Comparison of ENCODE assay signal across 8 cellular contexts in the genomic region with DNA sequence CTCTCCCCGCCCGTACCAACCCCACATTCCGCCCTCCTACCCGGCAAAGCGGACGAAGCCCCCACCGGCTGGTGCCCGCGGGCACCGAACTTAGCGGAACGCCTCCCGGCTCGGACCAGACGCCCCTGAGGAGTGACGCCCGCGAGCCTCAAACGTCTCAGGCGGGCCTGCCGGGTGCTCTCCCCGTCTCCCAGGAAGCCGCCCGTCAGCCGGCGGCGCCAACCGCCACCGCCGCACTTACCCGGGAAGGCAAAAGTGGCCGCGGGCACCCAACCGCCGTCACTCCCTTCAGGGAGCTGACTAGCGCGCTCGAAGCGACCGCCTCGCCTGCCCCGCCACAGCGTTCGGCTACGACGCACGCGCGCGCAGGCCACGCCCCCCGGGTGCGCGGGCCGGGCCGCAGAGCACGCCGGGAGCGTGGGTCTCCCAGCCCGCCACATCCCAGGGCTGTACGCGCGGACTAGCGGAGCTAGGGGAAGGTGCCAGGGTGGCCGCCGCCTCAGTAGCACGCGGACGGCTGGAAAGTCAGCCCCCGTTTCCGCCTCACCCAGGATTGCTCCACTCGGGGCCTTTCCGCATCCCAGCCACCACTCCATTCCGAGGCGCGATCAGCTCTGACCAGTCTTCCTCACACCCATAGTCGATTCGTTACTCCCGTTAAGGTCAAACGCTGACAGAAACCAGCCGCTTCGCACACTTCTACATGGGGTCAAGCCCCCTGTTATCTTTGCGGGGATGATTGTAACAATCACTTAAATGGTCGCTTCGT. TPM values are rescaled to one million over a fixed set of nuclear protein-coding genes. Genes with fewer than 3 reads are reported as not detected.
DNase-seq lines count a peak whose midpoint lies in the region; ATAC-seq and TF ChIP-seq lines count a peak whose summit lies in the region.

A gene (minus strand): TSS at position 346 of the 769 bp plus-strand sequence. CDS start 3,760 bp downstream, outside the sequence.

- H3K27me3 ChIP-seq in HL-60 (ENCODE audit: insufficient read depth, poor library complexity, severe bottlenecking) (no peaks in the 10 kb centered on the region), NT2/D1 (ENCODE audit: insufficient read depth, insufficient read length) (peaks cover 4% of the 10 kb centered on the region), endocrine pancreas (ENCODE audit: control insufficient read depth, insufficient read depth, low read length) (no peaks in the 10 kb centered on the region)

- TF ChIP-seq CTCF in HL-60 (IDR thresholded peaks at IDR 0.05; ENCODE audit: insufficient read depth, low read length), result no peak

- peak within 1 kb of the TSS; percentile 94 for H3K27ac ChIP-seq in HL-60 (replicated peaks)

- peaks cover 5% of the 10 kb centered on the region; the same call in 1 of the 2 replicates for H3K9me3 ChIP-seq in NT2/D1 (ENCODE audit: insufficient read depth, low read length)
- H3K9me3 ChIP-seq in endocrine pancreas (ENCODE audit: control insufficient read depth, low read length), result no peaks in the 10 kb centered on the region

- peak; percentile 70 for DNase-seq in COLO829 (ENCODE audit: low spot score)
- peak; percentile 60 to 88 for DNase-seq in HL-60 (ENCODE audit: low read depth in 1 of 2, low spot score in 1 of 2)
- peak; percentile 49 for DNase-seq in NT2/D1 (ENCODE audit: low read depth, low spot score)
- DNase-seq in activated CD8-positive, alpha-beta memory T cell treated with anti-CD3 and anti-CD28 coated beads, Interleukin-2, amount 50 U/mL, for 1 hour (ENCODE audit: extremely low read depth), result peak; percentile 53
- peak; percentile 96 for DNase-seq in mesenteric fat pad (ENCODE audit: low spot score)
- DNase-seq in stimulated activated CD8-positive, alpha-beta memory T cell treated with anti-CD3 and anti-CD28 coated beads, Interleukin-15, amount 100 ng/mL, for 24 hours (ENCODE audit: low read depth), result peak; percentile 80

- H3K9ac ChIP-seq in NT2/D1 (ENCODE audit: insufficient read length, low read depth) (peak within 1 kb of the TSS; percentile 85), endocrine pancreas (ENCODE audit: control insufficient read depth, insufficient read depth, low read length) (peak within 1 kb of the TSS; percentile 95)

- peak within 1 kb of the TSS; percentile 56 for H3K4me3 ChIP-seq in HL-60 (replicated peaks; ENCODE audit: insufficient read depth, low read length)
- H3K4me3 ChIP-seq in NT2/D1 (ENCODE audit: insufficient read length, low read depth), result peak within 1 kb of the TSS; percentile 78
- no peak within 1 kb of the TSS for H3K4me3 ChIP-seq in endocrine pancreas (ENCODE audit: control insufficient read depth, insufficient read depth, low read length)

- H3K36me3 ChIP-seq in NT2/D1 (ENCODE audit: insufficient read depth, insufficient read length, low read length) (peaks cover 12% of the 10 kb centered on the region), endocrine pancreas (ENCODE audit: control insufficient read depth, insufficient read depth, low read length) (no peaks in the 10 kb centered on the region)

- ATAC-seq in GM19467 (IDR thresholded peaks at IDR 0.05; ENCODE audit: unreplicated experiment), result peak; percentile 92

- H3K4me1 ChIP-seq in NT2/D1 (ENCODE audit: insufficient read depth, insufficient read length), result peaks cover 2% of the 10 kb centered on the region
- peaks cover 4% of the 10 kb centered on the region for H3K4me1 ChIP-seq in endocrine pancreas (ENCODE audit: control insufficient read depth, insufficient read depth, low read length)

RNA-seq across cellular contexts. Expression of the gene that starts here (rescaled TPM):
- total RNA-seq in mesenteric fat pad, result 9.2 TPM
